In the genomic region with DNA sequence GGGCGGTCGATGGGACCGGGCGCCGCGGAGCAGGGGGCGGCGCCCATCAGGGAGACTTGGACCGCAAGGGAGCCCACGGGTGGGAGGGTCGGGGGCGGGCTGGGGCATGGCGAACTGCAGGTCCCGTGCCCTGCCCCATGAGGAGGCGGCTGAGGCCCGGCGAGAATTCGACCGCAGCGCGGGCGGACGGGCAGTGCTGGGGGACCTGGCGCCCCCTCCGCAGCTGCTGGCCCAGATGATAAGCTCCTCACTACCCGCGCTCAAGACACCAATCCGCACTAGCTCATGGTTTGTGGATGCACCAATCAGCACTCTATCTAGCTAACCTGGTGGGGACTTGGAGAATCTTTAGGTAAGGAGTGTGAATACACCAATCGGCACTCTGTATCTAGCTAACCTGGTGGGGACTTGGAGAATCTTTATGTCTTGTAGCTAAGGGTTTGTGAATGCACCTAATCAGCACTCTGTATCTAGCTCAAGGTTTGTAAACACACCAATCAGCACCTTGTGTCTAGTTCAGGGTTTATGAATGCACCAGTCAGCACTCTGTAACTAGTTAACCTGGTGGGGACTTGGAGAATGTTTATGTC, we compare ENCODE assay signal across 10 cellular contexts. TPM values are rescaled to one million over a fixed set of nuclear protein-coding genes. Genes with fewer than 3 reads are reported as not detected.
A peak's percentile ranks its signal among the peaks of the same experiment; 100 is the strongest.
DNase-seq lines count a peak whose midpoint lies in the region; ATAC-seq and TF ChIP-seq lines count a peak whose summit lies in the region.
"Had no signal": no experiment of that assay in that cellular context is flagged by ENCODE, and none has a peak within 500 bp of the region (broad histone marks: within the 10 kb centered on the region; RNA-seq: fewer than 3 reads in every experiment).

No MANE protein-coding gene starts in this region.

- H3K27ac Mint-ChIP-seq in activated naive CD8-positive, alpha-beta T cell treated with anti-CD3 and anti-CD28 coated beads, Interleukin-2, amount 50 U/mL, for 24 hours: peak overlapping the region; percentile 53
- peak overlapping the region; percentile 36 for H3K27ac Mint-ChIP-seq in stimulated activated naive CD8-positive, alpha-beta T cell treated with anti-CD3 and anti-CD28 coated beads, Interleukin-15, Interleukin-2, amounts not matched to agents 100 ng/mL and 50 ng/mL, for 24 hours

- H3K27me3 Mint-ChIP-seq in activated naive CD8-positive, alpha-beta T cell treated with anti-CD3 and anti-CD28 coated beads, Interleukin-2, amount 50 U/mL, for 24 hours: peaks cover 8% of the 10 kb centered on the region
- peaks cover 13% of the 10 kb centered on the region for H3K27me3 Mint-ChIP-seq in stimulated activated naive CD8-positive, alpha-beta T cell treated with anti-CD3 and anti-CD28 coated beads, Interleukin-15, Interleukin-2, amounts not matched to agents 100 ng/mL and 50 ng/mL, for 24 hours

- TF ChIP-seq CTCF in heart left ventricle (IDR thresholded peaks at IDR 0.05): no peak

- H3K27ac ChIP-seq in right cardiac atrium (ENCODE audit: low read length): no peak overlapping the region
- peak overlapping the region in 1 of 12 donors; percentile 17 for H3K27ac ChIP-seq in heart left ventricle

- H3K9me3 ChIP-seq in right cardiac atrium (ENCODE audit: control insufficient read depth, low read length): no peaks in the 10 kb centered on the region
- no peaks in the 10 kb centered on the region for H3K9me3 ChIP-seq in heart left ventricle

- no peaks in the 10 kb centered on the region for H3K4me1 ChIP-seq in right cardiac atrium (ENCODE audit: control insufficient read depth, insufficient read depth, low read length)
- H3K4me1 ChIP-seq in heart left ventricle: peaks cover 0 to 5% (median 0%) of the 10 kb centered on the region in 12 donors

- H3K4me1 Mint-ChIP-seq in activated naive CD8-positive, alpha-beta T cell treated with anti-CD3 and anti-CD28 coated beads, Interleukin-2, amount 50 U/mL, for 24 hours: peaks cover 39% of the 10 kb centered on the region
- peaks cover 47% of the 10 kb centered on the region for H3K4me1 Mint-ChIP-seq in stimulated activated naive CD8-positive, alpha-beta T cell treated with anti-CD3 and anti-CD28 coated beads, Interleukin-15, Interleukin-2, amounts not matched to agents 100 ng/mL and 50 ng/mL, for 24 hours (ENCODE audit: low read depth)

- H3K9me3 Mint-ChIP-seq in activated naive CD8-positive, alpha-beta T cell treated with anti-CD3 and anti-CD28 coated beads, Interleukin-2, amount 50 U/mL, for 24 hours: peaks cover 11% of the 10 kb centered on the region
- H3K9me3 Mint-ChIP-seq in stimulated activated naive CD8-positive, alpha-beta T cell treated with anti-CD3 and anti-CD28 coated beads, Interleukin-15, Interleukin-2, amounts not matched to agents 100 ng/mL and 50 ng/mL, for 24 hours: peaks cover 4% of the 10 kb centered on the region

- ATAC-seq in right cardiac atrium (no peak), heart left ventricle (no peak), GM21825 (IDR thresholded peaks at IDR 0.05; ENCODE audit: unreplicated experiment) (no peak)
- ATAC-seq in activated naive CD8-positive, alpha-beta T cell treated with anti-CD3 and anti-CD28 coated beads, Interleukin-2, amount 50 U/mL, for 24 hours: peak; percentile 13

- DNase-seq in right cardiac atrium (no peak), heart left ventricle (no peak), NCI-H345 (lab: John Stamatoyannopoulos, UW) (peak; percentile 82), NOMO-1 treated with DMSO at 0.1 percent for 48 hours (lab: John Stamatoyannopoulos, UW; ENCODE audit: unreplicated experiment) (no peak)
- DNase-seq in activated naive CD8-positive, alpha-beta T cell treated with anti-CD3 and anti-CD28 coated beads, Interleukin-2, amount 50 U/mL, for 24 hours: no peak
- DNase-seq in stimulated activated CD4-positive, alpha-beta T cell treated with anti-CD3 and anti-CD28 coated beads, Interleukin-4, amount 100 ng/mL, for 1 hour: no peak
- DNase-seq: midbrain, NCI-H446 treated with DMSO at 0.1 percent for 48 hours had no signal

- no peaks in the 10 kb centered on the region for H3K36me3 ChIP-seq in heart left ventricle

- intact Hi-C loops in right cardiac atrium (cut with DNase I) (loop anchor here in 1 of 4 donors (10.0 kb wide), 1 partner anchor 100 kb away; no protein-coding TSS in a partner anchor), heart left ventricle (cut with DNase I) (no loop called here)

- H3K4me3 ChIP-seq in right cardiac atrium (ENCODE audit: low read length) (peak overlapping the region; percentile 12), heart left ventricle (peak overlapping the region in 5 of 12 donors; percentile 1 to 41 (median 17))

- 49% methylated on average over 29 of the region's 29 CpGs for WGBS in right cardiac atrium
- WGBS in heart left ventricle, 4 donors: 39 to 77% (median 48%) methylated on average over 16 to 29 of the region's 29 CpGs

- peaks cover 7% of the 10 kb centered on the region for H3K36me3 Mint-ChIP-seq in activated naive CD8-positive, alpha-beta T cell treated with anti-CD3 and anti-CD28 coated beads, Interleukin-2, amount 50 U/mL, for 24 hours (ENCODE audit: low read depth)
- H3K36me3 Mint-ChIP-seq in stimulated activated naive CD8-positive, alpha-beta T cell treated with anti-CD3 and anti-CD28 coated beads, Interleukin-15, Interleukin-2, amounts not matched to agents 100 ng/mL and 50 ng/mL, for 24 hours (ENCODE audit: low read depth): peaks cover 12% of the 10 kb centered on the region

- H3K4me3 Mint-ChIP-seq in activated naive CD8-positive, alpha-beta T cell treated with anti-CD3 and anti-CD28 coated beads, Interleukin-2, amount 50 U/mL, for 24 hours: peak overlapping the region; percentile 53
- peak overlapping the region; percentile 45 for H3K4me3 Mint-ChIP-seq in stimulated activated naive CD8-positive, alpha-beta T cell treated with anti-CD3 and anti-CD28 coated beads, Interleukin-15, Interleukin-2, amounts not matched to agents 100 ng/mL and 50 ng/mL, for 24 hours

- no peaks in the 10 kb centered on the region for H3K27me3 ChIP-seq in right cardiac atrium (ENCODE audit: control insufficient read depth, insufficient read depth)
- H3K27me3 ChIP-seq in heart left ventricle: peaks cover 0 to 16% (median 0%) of the 10 kb centered on the region in 9 donors

- no peak for TF ChIP-seq POLR2A in heart left ventricle (IDR thresholded peaks at IDR 0.05)

RNA-seq across cellular contexts. Expression of gene TRIM27, which starts 38.5 kb away (rescaled TPM):
- total RNA-seq in right cardiac atrium (10 to 100 TPM; 17.9 to 23.1 (median 22.0) TPM), heart left ventricle (10 to 100 TPM; 14.7 to 37.7 (median 19.8) TPM)
- polyA plus RNA-seq in right cardiac atrium (16.8 TPM), heart left ventricle (10 to 100 TPM; 15.1 to 33.5 TPM)
